ENCODE assay signal across 23 cellular contexts in the genomic region with DNA sequence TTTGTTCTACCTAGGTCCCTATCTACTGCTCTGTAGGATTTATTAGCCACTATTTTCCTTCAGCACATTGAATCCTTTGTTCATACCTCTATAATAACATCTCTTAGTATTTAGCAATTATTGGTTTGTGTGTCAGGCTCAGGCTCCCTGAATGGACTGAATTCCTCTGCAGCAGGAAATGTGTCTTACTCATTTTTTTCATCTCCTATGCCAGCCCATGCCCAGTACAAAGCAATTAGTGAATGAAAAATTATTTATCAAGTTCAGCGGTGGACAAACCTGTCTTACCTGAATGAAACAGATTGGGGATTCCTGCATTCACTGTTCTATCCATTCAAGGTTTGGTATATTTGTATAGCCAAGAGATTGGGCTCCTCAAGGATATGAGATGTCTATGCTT. TPM values are rescaled to one million over a fixed set of nuclear protein-coding genes. Genes with fewer than 3 reads are reported as not detected.
DNase-seq lines count a peak whose midpoint lies in the region; TF ChIP-seq lines count a peak whose summit lies in the region.
"Had no signal": no experiment of that assay in that cellular context is flagged by ENCODE, and none has a peak within 500 bp of the region (broad histone marks: within the 10 kb centered on the region; RNA-seq: fewer than 3 reads in every experiment).

No MANE protein-coding gene starts in this region.

- no TSS peak for BruUV-seq in PC-9 (replicated peaks; lab: Mats Ljungman, UMichigan)

- H3K27me3 ChIP-seq in PC-9 (ENCODE audit: insufficient read depth, low read depth) (no peaks in the 10 kb centered on the region), parathyroid adenoma (ENCODE audit: control insufficient read depth, insufficient read depth, low read length) (no peaks in the 10 kb centered on the region)
- H3K27me3 ChIP-seq: sigmoid colon, testis had no signal

- POLR2A ChIA-PET in PC-9 (lab: Charles Lee; ENCODE audit: unreplicated experiment), result no interaction called here

- H3K4me1 Mint-ChIP-seq in T-helper 2 cell treated with Interferon-gamma antibody and Interleukin-4, amounts not matched to agents 5 μg/mL and 100 μg/mL, for 36 hours (ENCODE audit: low read depth), result peaks cover 17% of the 10 kb centered on the region

- H3K4me3 ChIP-seq in PC-9 (no peak overlapping the region), epithelial cell of esophagus (ENCODE audit: low read length) (no peak overlapping the region), parathyroid adenoma (ENCODE audit: low read depth, low read length) (no peak overlapping the region)
- H3K4me3 ChIP-seq: lung, sigmoid colon, testis had no signal

- no peak for DNase-seq in T-helper 2 cell treated with Interferon-gamma antibody and Interleukin-4, amounts not matched to agents 5 μg/mL and 100 μg/mL, for 36 hours (ENCODE audit: low spot score)
- no peak for DNase-seq in T-helper 2 cell
- DNase-seq in PC-9, result peak; percentile 14 to 73
- peak; percentile 82 for DNase-seq in epithelial cell of esophagus (ENCODE audit: low read depth)
- no peak for DNase-seq in NCI-H345 treated with DMSO at 0.1 percent for 48 hours (lab: John Stamatoyannopoulos, UW; ENCODE audit: unreplicated experiment)
- no peak for DNase-seq in activated CD4-positive, CD25-positive, alpha-beta regulatory T cell treated with anti-CD3 and anti-CD28 coated beads, Interleukin-2, amount 50 U/mL, for 72 hours
- no peak for DNase-seq in NCI-H345 (lab: John Stamatoyannopoulos, UW)
- DNase-seq: 8988T; activated CD8-positive, alpha-beta memory T cell treated with anti-CD3 and anti-CD28 coated beads for 24 hours; activated gamma-delta T cell; activated T-cell treated with anti-CD3 and anti-CD28 coated beads, Interleukin-2, amount 50 U/mL, for 24 hours; CD4-positive, alpha-beta T cell; cerebellar nuclear complex; kidney glomerular epithelial cell; MV-4-11; NCI-H1436 treated with DMSO at 0.1 percent for 48 hours; NCI-H510A; SHP77; sigmoid colon; stimulated activated naive CD4-positive, alpha-beta T cell; testis had no signal

- H3F3A ChIP-seq in PC-9 (ENCODE audit: insufficient read depth, low read depth), result peaks cover 4% of the 10 kb centered on the region; the same call in 1 of the 2 replicates

- peaks cover 13% of the 10 kb centered on the region for H3K9me3 Mint-ChIP-seq in T-helper 2 cell treated with Interferon-gamma antibody and Interleukin-4, amounts not matched to agents 5 μg/mL and 100 μg/mL, for 36 hours

- no peak overlapping the region for H3K4me3 Mint-ChIP-seq in T-helper 2 cell treated with Interferon-gamma antibody and Interleukin-4, amounts not matched to agents 5 μg/mL and 100 μg/mL, for 36 hours
- H3K4me3 Mint-ChIP-seq: activated T-cell treated with anti-CD3 and anti-CD28 coated beads, Interleukin-2, amount 50 U/mL, for 24 hours; CD4-positive, alpha-beta T cell had no signal

- H4K20me1 ChIP-seq in PC-9 (ENCODE audit: insufficient read depth), result no peaks in the 10 kb centered on the region

- H3K27me3 Mint-ChIP-seq in T-helper 2 cell treated with Interferon-gamma antibody and Interleukin-4, amounts not matched to agents 5 μg/mL and 100 μg/mL, for 36 hours (ENCODE audit: low read depth), result no peaks in the 10 kb centered on the region
- H3K27me3 Mint-ChIP-seq: activated T-cell treated with anti-CD3 and anti-CD28 coated beads, Interleukin-2, amount 50 U/mL, for 24 hours; CD4-positive, alpha-beta T cell had no signal

- H3K27ac ChIP-seq in PC-9, result no peak overlapping the region
- peak overlapping the region; percentile 24 for H3K27ac ChIP-seq in parathyroid adenoma
- H3K27ac ChIP-seq: sigmoid colon, testis had no signal

- H3K36me3 ChIP-seq in PC-9 (ENCODE audit: low read depth) (peaks cover 29% of the 10 kb centered on the region), parathyroid adenoma (ENCODE audit: control insufficient read depth, insufficient read depth, low read length) (no peaks in the 10 kb centered on the region)

- H3K4me2 ChIP-seq in PC-9, result no peak overlapping the region
- no peak overlapping the region for H3K4me2 ChIP-seq in parathyroid adenoma (ENCODE audit: low read length)

- no peaks in the 10 kb centered on the region for H3K9me2 ChIP-seq in PC-9 (ENCODE audit: insufficient read depth)

- H3K27ac Mint-ChIP-seq in T-helper 2 cell treated with Interferon-gamma antibody and Interleukin-4, amounts not matched to agents 5 μg/mL and 100 μg/mL, for 36 hours, result peak overlapping the region; percentile 1
- H3K27ac Mint-ChIP-seq: activated T-cell treated with anti-CD3 and anti-CD28 coated beads, Interleukin-2, amount 50 U/mL, for 24 hours; CD4-positive, alpha-beta T cell had no signal

- CTCF ChIA-PET in PC-9 (lab: Charles Lee), result no interaction called here

- TF ChIP-seq CTCF in PC-9 (conservative IDR thresholded peaks at IDR 0.05) (no peak), epithelial cell of esophagus (IDR thresholded peaks at IDR 0.05; ENCODE audit: insufficient read depth, low read depth, low read length, missing control alignments) (no peak), parathyroid adenoma (IDR thresholded peaks at IDR 0.05) (no peak)

- H3K4me1 ChIP-seq in PC-9 (replicated peaks; ENCODE audit: insufficient read depth), result 0 out of 2 replicates have a peak, but pooled peaks cover 5% of the 10 kb centered on the region
- H3K4me1 ChIP-seq in parathyroid adenoma, result peaks cover 26% of the 10 kb centered on the region
- H3K4me1 ChIP-seq: testis had no signal

- no peak overlapping the region for H3K9ac ChIP-seq in parathyroid adenoma

- peaks cover 7% of the 10 kb centered on the region; the same call in 1 of the 2 replicates for H3K9me3 ChIP-seq in PC-9 (ENCODE audit: insufficient read depth, low read depth)
- no peaks in the 10 kb centered on the region for H3K9me3 ChIP-seq in parathyroid adenoma (ENCODE audit: control insufficient read depth, low read length)
- H3K9me3 ChIP-seq: sigmoid colon, testis had no signal

- H3K79me2 ChIP-seq in PC-9 (ENCODE audit: low read depth), result no peaks in the 10 kb centered on the region
- peaks cover 31% of the 10 kb centered on the region for H3K79me2 ChIP-seq in parathyroid adenoma

- peaks cover 68% of the 10 kb centered on the region for H3K36me3 Mint-ChIP-seq in T-helper 2 cell treated with Interferon-gamma antibody and Interleukin-4, amounts not matched to agents 5 μg/mL and 100 μg/mL, for 36 hours (ENCODE audit: low read depth)

- H2AFZ ChIP-seq in PC-9 (no peak overlapping the region), parathyroid adenoma (no peak overlapping the region)

- intact Hi-C loops in PC-9 (cut with micrococcal nuclease; ENCODE audit: unreplicated experiment), result no loop called here

RNA-seq across cellular contexts. Expression of gene C1GALT1, which starts 53.7 kb away (rescaled TPM):
- total RNA-seq in PC-9 (2021), result 44.7 and 54.2 TPM in 2 replicates

Comparison
In these comparisons a context has a peak if more than half of its experiments do, and no peak if none do; other contexts are left out.
1. DNase-seq: peak in PC-9 (2 of 2) and epithelial cell of esophagus (single experiment); none in T-helper 2 cell treated with Interferon-gamma antibody and Interleukin-4, amounts not matched to agents 5 μg/mL and 100 μg/mL, for 36 hours (single experiment), T-helper 2 cell (0 of 5), NCI-H345 treated with DMSO at 0.1 percent for 48 hours (single experiment), activated CD4-positive, CD25-positive, alpha-beta regulatory T cell treated with anti-CD3 and anti-CD28 coated beads, Interleukin-2, amount 50 U/mL, for 72 hours (single experiment) and NCI-H345 (single experiment).